In genomic region chr5:24320633-24321032, GRCh38 we compare ENCODE assay signal across 27 cellular contexts.
"Had no signal": no experiment of that assay in that cellular context is flagged by ENCODE, and none has a peak within 500 bp of the region (broad histone marks: within the 10 kb centered on the region; RNA-seq: fewer than 3 reads in every experiment).

No MANE protein-coding gene starts in this region.

- H3K27ac ChIP-seq: neural progenitor cell, ovary, parathyroid adenoma, psoas muscle, right lobe of liver, skin epidermis, spleen, suprapubic skin, testis, tibial artery, transverse colon, upper lobe of right lung, uterus had no signal

- H3K9ac ChIP-seq: neural progenitor cell, parathyroid adenoma had no signal

- H3K9me3 ChIP-seq: ovary, psoas muscle, right lobe of liver, suprapubic skin, testis, tibial artery, transverse colon, upper lobe of right lung, uterus had no signal

- H3K4me2 ChIP-seq: neural progenitor cell, smooth muscle cell had no signal

- H3K79me2 ChIP-seq: parathyroid adenoma had no signal

- H3K4me3 ChIP-seq: neural progenitor cell, ovary, psoas muscle, right lobe of liver, skin epidermis, smooth muscle cell, spleen, suprapubic skin, testis, tibial artery, transverse colon, upper lobe of right lung, uterus had no signal

- H2AFZ ChIP-seq: neural progenitor cell, parathyroid adenoma had no signal

- H3K36me3 ChIP-seq: neural progenitor cell, ovary, right lobe of liver, spleen, suprapubic skin, tibial artery, transverse colon, upper lobe of right lung, uterus had no signal

- DNase-seq: naive thymus-derived CD4-positive, alpha-beta T cell; natural killer cell; occipital lobe; ovary; posterior cingulate gyrus; psoas muscle; right lobe of liver; spleen; stimulated activated CD4-positive, alpha-beta T cell treated with anti-CD3 and anti-CD28 coated beads, Interleukin-12 subunit alpha, Interleukin-12 subunit beta, amount 100 ng/mL, for 4 hours; stimulated activated CD4-positive, alpha-beta T cell treated with anti-CD3 and anti-CD28 coated beads, Interleukin-1b, Interleukin-23, amount 100 ng/mL, for 48 hours; stimulated activated CD4-positive, alpha-beta T cell treated with anti-CD3 and anti-CD28 coated beads, Interleukin-4, amount 100 ng/mL, for 1 hour; stimulated activated CD4-positive, alpha-beta T cell treated with anti-CD3 and anti-CD28 coated beads, Interleukin-4, amount 100 ng/mL, for 4 hours; stimulated activated CD8-positive, alpha-beta memory T cell treated with anti-CD3 and anti-CD28 coated beads, Interleukin-4, amount 100 ng/mL, for 48 hours; stimulated activated naive CD4-positive, alpha-beta T cell; stimulated activated naive CD8-positive, alpha-beta T cell treated with anti-CD3 and anti-CD28 coated beads, Interleukin-15, amount 100 ng/mL, for 72 hours; stimulated activated naive CD8-positive, alpha-beta T cell treated with anti-CD3 and anti-CD28 coated beads, Interleukin-15, Interleukin-2, amounts not matched to agents 100 U/mL and 50 U/mL, for 24 hours; substantia nigra; testis; tibial artery; transverse colon; upper lobe of right lung; uterus had no signal

- H3K27me3 ChIP-seq: neural progenitor cell, ovary, right lobe of liver, spleen, suprapubic skin, testis, tibial artery, transverse colon, upper lobe of right lung, uterus had no signal
